Comparison of ENCODE assay signal across 1 cellular context in the genomic region with DNA sequence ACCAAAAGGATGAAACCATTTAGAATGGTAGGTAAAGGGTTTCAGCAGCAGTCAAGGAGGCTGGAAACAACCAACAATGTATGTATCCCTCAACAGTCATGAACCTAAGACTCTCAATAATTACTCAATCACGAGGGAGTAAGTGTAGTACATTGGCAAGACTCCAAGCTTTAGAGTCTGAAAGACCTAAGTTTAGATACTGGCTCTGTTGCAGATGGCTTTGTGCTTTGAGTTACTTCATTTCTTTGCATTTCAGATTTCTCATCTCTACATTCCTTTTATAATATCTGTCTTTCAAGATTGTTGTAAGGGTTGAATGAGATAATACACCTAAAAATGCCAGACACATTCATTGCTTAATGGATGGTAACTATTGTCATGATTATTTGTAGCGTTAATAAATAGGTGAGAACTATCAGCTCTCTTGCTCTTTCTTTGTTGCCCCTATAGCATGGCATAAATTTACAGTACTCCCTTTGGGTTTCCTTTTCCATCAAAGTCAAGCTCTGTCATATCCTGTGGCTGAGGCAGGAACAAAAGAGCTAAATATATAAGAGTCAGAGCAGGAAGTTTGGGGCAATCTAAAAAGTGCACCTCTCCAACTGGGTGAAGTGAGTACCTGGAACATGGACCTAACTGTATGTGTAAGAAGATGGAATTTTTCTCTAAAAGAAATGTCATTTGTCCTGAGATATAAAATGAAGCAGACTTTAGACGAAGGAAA.
TF ChIP-seq lines count a peak whose summit lies in the region.

No MANE protein-coding gene starts in this region.

TF ChIP-seq in HepG2, 621 proteins besides CTCF, POLR2A, EP300 and RAD21 (continued from another document):
- TF ChIP-seq FOXA1 (IDR thresholded peaks at IDR 0.05) (no peak), FOXA1 (CRISPR knock-in tag; IDR thresholded peaks at IDR 0.05) (no peak), HOXA7 (CRISPR knock-in tag; IDR thresholded peaks at IDR 0.05) (no peak), KLF9 (CRISPR knock-in tag; IDR thresholded peaks at IDR 0.05; ENCODE audit: low read depth) (no peak), GATAD2A (CRISPR knock-in tag; IDR thresholded peaks at IDR 0.05) (no peak), NFE2L2 (IDR thresholded peaks at IDR 0.05; ENCODE audit: low read length) (no peak), ZBTB42 (CRISPR knock-in tag; IDR thresholded peaks at IDR 0.05) (no peak)
